In genomic region chr2:1702186-1702565, GRCh38 we compare ENCODE assay signal across 31 cellular contexts. TPM values are rescaled to one million over a fixed set of nuclear protein-coding genes. Genes with fewer than 3 reads are reported as not detected.
DNase-seq lines count a peak whose midpoint lies in the region; ATAC-seq, FAIRE-seq and TF ChIP-seq lines count a peak whose summit lies in the region.
"Had no signal": no experiment of that assay in that cellular context is flagged by ENCODE, and none has a peak within 500 bp of the region (broad histone marks: within the 10 kb centered on the region; RNA-seq: fewer than 3 reads in every experiment).

No MANE protein-coding gene starts in this region.

- no peaks in the 10 kb centered on the region for H3F3A ChIP-seq in PC-3 (ENCODE audit: low read length, unreplicated experiment)

- peak overlapping the region in 3 of 11 experiments; percentile 24 to 34 (median 30); a peak in 2 of 22 replicates for H3K9ac ChIP-seq in BLaER1 treated with 17β-estradiol and CSF1 and Interleukin-3, amounts not matched to agents 10 nM and 100 nM
- no peak overlapping the region for H3K9ac ChIP-seq in PC-3 (ENCODE audit: low read length)

- H3K4me1 Mint-ChIP-seq in activated CD4-positive, alpha-beta T cell treated with anti-CD3 and anti-CD28 coated beads, Interleukin-2, amount 10 ng/mL, durations not matched to agents 24 days and 14 days: no peaks in the 10 kb centered on the region
- H3K4me1 Mint-ChIP-seq: activated CD4-positive, alpha-beta T cell treated with anti-CD3 and anti-CD28 coated beads for 36 hours; activated naive CD8-positive, alpha-beta T cell treated with anti-CD3 and anti-CD28 coated beads, Interleukin-2, amount 10 ng/mL, durations not matched to agents 7 days and 5 days; immature natural killer cell; stimulated activated effector memory CD8-positive, alpha-beta T cell treated with anti-CD3 and anti-CD28 coated beads, Interleukin-12 subunit alpha, Interleukin-12 subunit beta, amount 100 ng/mL, for 72 hours had no signal

- peaks cover 33 to 94% (median 76%) of the 10 kb centered on the region in 10 experiments for H3K4me1 ChIP-seq in BLaER1 treated with 17β-estradiol and CSF1 and Interleukin-3, amounts not matched to agents 10 nM and 100 nM
- peaks cover 28% of the 10 kb centered on the region for H3K4me1 ChIP-seq in PC-3 (ENCODE audit: insufficient read depth, low read length)
- H3K4me1 ChIP-seq: A549, colonic mucosa had no signal

- POLR2A ChIA-PET in PC-3 (lab: Charles Lee; ENCODE audit: unreplicated experiment): no interaction called here

- H3K36me3 Mint-ChIP-seq in activated CD4-positive, alpha-beta T cell treated with anti-CD3 and anti-CD28 coated beads, Interleukin-2, amount 10 ng/mL, durations not matched to agents 24 days and 14 days (ENCODE audit: low read depth): no peaks in the 10 kb centered on the region
- H3K36me3 Mint-ChIP-seq: activated naive CD8-positive, alpha-beta T cell treated with anti-CD3 and anti-CD28 coated beads, Interleukin-2, amount 10 ng/mL, durations not matched to agents 7 days and 5 days; CD8-positive, alpha-beta T cell; immature natural killer cell; stimulated activated effector memory CD8-positive, alpha-beta T cell treated with anti-CD3 and anti-CD28 coated beads, Interleukin-12 subunit alpha, Interleukin-12 subunit beta, amount 100 ng/mL, for 72 hours had no signal

- intact Hi-C loops in PC-3 (cut with micrococcal nuclease) (no loop called here), sciatic nerve (cut with DNase I) (no loop called here), Right ventricle myocardium superior (cut with DNase I) (no loop called here)
- intact Hi-C loops in activated CD4-positive, alpha-beta T cell treated with anti-CD3 and anti-CD28 coated beads, Interleukin-2, amount 10 ng/mL, durations not matched to agents 24 days and 14 days (cut with micrococcal nuclease): no loop called here

- no peaks in the 10 kb centered on the region for H3K9me2 ChIP-seq in PC-3 (replicated peaks; ENCODE audit: low read length)

- no peak overlapping the region for H3K4me3 ChIP-seq in BLaER1 treated with 17β-estradiol and CSF1 and Interleukin-3, amounts not matched to agents 10 nM and 100 nM
- H3K4me3 ChIP-seq in PC-3 (ENCODE audit: low read length): no peak overlapping the region
- H3K4me3 ChIP-seq: A549, ascending aorta, cardiac muscle cell, colonic mucosa, SK-N-MC had no signal

- TSS peak; percentile 58 for BruUV-seq in PC-3 (replicated peaks; lab: Mats Ljungman, UMichigan)

- peaks cover 1 to 12% (median 8%) of the 10 kb centered on the region in 11 experiments; a peak in 14 of 22 replicates for H3K9me3 ChIP-seq in BLaER1 treated with 17β-estradiol and CSF1 and Interleukin-3, amounts not matched to agents 10 nM and 100 nM (replicated peaks in 1 of 11)
- H3K9me3 ChIP-seq in PC-3 (ENCODE audit: low read length): no peaks in the 10 kb centered on the region
- H3K9me3 ChIP-seq: A549, ascending aorta, colonic mucosa had no signal

- FAIRE-seq in frontal cortex (lab: Jason Lieb, UNC): no peak
- FAIRE-seq: A549, TTC549, urothelium cell line had no signal

- H3K27ac Mint-ChIP-seq in activated CD4-positive, alpha-beta T cell treated with anti-CD3 and anti-CD28 coated beads, Interleukin-2, amount 10 ng/mL, durations not matched to agents 24 days and 14 days: no peak overlapping the region
- H3K27ac Mint-ChIP-seq: activated CD4-positive, alpha-beta T cell treated with anti-CD3 and anti-CD28 coated beads for 36 hours; activated naive CD8-positive, alpha-beta T cell treated with anti-CD3 and anti-CD28 coated beads, Interleukin-2, amount 10 ng/mL, durations not matched to agents 7 days and 5 days; CD8-positive, alpha-beta T cell; immature natural killer cell; stimulated activated effector memory CD8-positive, alpha-beta T cell treated with anti-CD3 and anti-CD28 coated beads, Interleukin-12 subunit alpha, Interleukin-12 subunit beta, amount 100 ng/mL, for 72 hours; T-helper 1 cell treated with Interleukin-12 subunit alpha and Interleukin-12 subunit beta and Interleukin-4 antibody, amounts not matched to agents 30 μg/mL and 1 μg/mL, for 36 hours had no signal

- peak overlapping the region; percentile 17 to 83 (median 77); a peak in 19 of 22 replicates for H3K4me2 ChIP-seq in BLaER1 treated with 17β-estradiol and CSF1 and Interleukin-3, amounts not matched to agents 10 nM and 100 nM
- H3K4me2 ChIP-seq in PC-3 (ENCODE audit: low read length): no peak overlapping the region
- H3K4me2 ChIP-seq: A549 had no signal

- TF ChIP-seq CTCF in PC-3 (conservative IDR thresholded peaks at IDR 0.05; ENCODE audit: low read depth, low read length): no peak

- H4K20me1 ChIP-seq in BLaER1 treated with 17β-estradiol and CSF1 and Interleukin-3, amounts not matched to agents 10 nM and 100 nM: peaks cover 59 to 93% (median 88%) of the 10 kb centered on the region in 11 experiments
- peaks cover 13% of the 10 kb centered on the region; the same call in 1 of the 2 replicates for H4K20me1 ChIP-seq in PC-3 (ENCODE audit: low read length)

- peaks cover 80% of the 10 kb centered on the region for H3K79me2 ChIP-seq in PC-3 (ENCODE audit: low read length)

- H2AFZ ChIP-seq in PC-3 (ENCODE audit: low read length): no peak overlapping the region

- ATAC-seq in PC-3 (peak; percentile 19), sciatic nerve (peak; percentile 45), Right ventricle myocardium superior (ENCODE audit: poor library complexity) (no peak)
- ATAC-seq: activated CD4-positive, alpha-beta T cell treated with anti-CD3 and anti-CD28 coated beads for 36 hours; CD8-positive, alpha-beta T cell had no signal

- no peaks in the 10 kb centered on the region; a peak in 1 of 22 replicates for H3K27me3 ChIP-seq in BLaER1 treated with 17β-estradiol and CSF1 and Interleukin-3, amounts not matched to agents 10 nM and 100 nM
- no peaks in the 10 kb centered on the region for H3K27me3 ChIP-seq in PC-3 (ENCODE audit: low read length)
- H3K27me3 ChIP-seq: ascending aorta, cardiac muscle cell, colonic mucosa had no signal

- CTCF ChIA-PET in PC-3 (lab: Charles Lee): no interaction called here

- no peaks in the 10 kb centered on the region for H3K27me3 Mint-ChIP-seq in activated CD4-positive, alpha-beta T cell treated with anti-CD3 and anti-CD28 coated beads, Interleukin-2, amount 10 ng/mL, durations not matched to agents 24 days and 14 days
- H3K27me3 Mint-ChIP-seq: activated CD4-positive, alpha-beta T cell treated with anti-CD3 and anti-CD28 coated beads for 36 hours; activated naive CD8-positive, alpha-beta T cell treated with anti-CD3 and anti-CD28 coated beads, Interleukin-2, amount 10 ng/mL, durations not matched to agents 7 days and 5 days had no signal

- H3K9me3 Mint-ChIP-seq in activated CD4-positive, alpha-beta T cell treated with anti-CD3 and anti-CD28 coated beads, Interleukin-2, amount 10 ng/mL, durations not matched to agents 24 days and 14 days: no peaks in the 10 kb centered on the region
- H3K9me3 Mint-ChIP-seq: activated naive CD8-positive, alpha-beta T cell treated with anti-CD3 and anti-CD28 coated beads, Interleukin-2, amount 10 ng/mL, durations not matched to agents 7 days and 5 days; CD8-positive, alpha-beta T cell; stimulated activated effector memory CD8-positive, alpha-beta T cell treated with anti-CD3 and anti-CD28 coated beads, Interleukin-12 subunit alpha, Interleukin-12 subunit beta, amount 100 ng/mL, for 72 hours; T-helper 1 cell treated with Interleukin-12 subunit alpha and Interleukin-12 subunit beta and Interleukin-4 antibody, amounts not matched to agents 30 μg/mL and 1 μg/mL, for 36 hours had no signal

- no peak for DNase-seq in PC-3
- DNase-seq in islet precursor cell: peak; percentile 54
- DNase-seq in sciatic nerve (ENCODE audit: low spot score): no peak
- no peak for DNase-seq in activated naive CD4-positive, alpha-beta T cell treated with Interleukin-2 at 50 U/mL for 16 hours
- no peak for DNase-seq in activated CD4-positive, alpha-beta T cell treated with anti-CD3 and anti-CD28 coated beads, Interleukin-2, amount 10 ng/mL, durations not matched to agents 24 days and 14 days
- no peak for DNase-seq in Right ventricle myocardium superior
- DNase-seq in frontal cortex (ENCODE audit: low spot score in 2 of 2): no peak
- DNase-seq: activated CD4-positive, alpha-beta T cell treated with anti-CD3 and anti-CD28 coated beads for 36 hours; activated CD8-positive, alpha-beta memory T cell treated with anti-CD3 and anti-CD28 coated beads for 24 hours; activated effector memory CD4-positive, alpha-beta T cell treated with anti-CD3 and anti-CD28 coated beads, Interleukin-2, amount 50 U/mL, for 16 hours; activated naive CD8-positive, alpha-beta T cell treated with anti-CD3 and anti-CD28 coated beads, Interleukin-2, amount 10 ng/mL, durations not matched to agents 7 days and 5 days; activated T-cell treated with anti-CD3 and anti-CD28 coated beads for 4 hours; colonic mucosa; effector CD8-positive, alpha-beta T cell; immature natural killer cell; NCI-H1048; NCI-H2107; RPMI8226; stimulated activated CD4-positive, alpha-beta T cell treated with anti-CD3 and anti-CD28 coated beads, Interleukin-15, amount 100 ng/mL, for 24 hours; stimulated activated CD4-positive, alpha-beta T cell treated with anti-CD3 and anti-CD28 coated beads, Interleukin-4, amount 100 ng/mL, for 4 hours; substantia nigra had no signal

- H3K27ac ChIP-seq in BLaER1 treated with 17β-estradiol and CSF1 and Interleukin-3, amounts not matched to agents 10 nM and 100 nM: 0 out of 22 replicates have a peak overlapping the region, but pooled peaks of 2 of the 11 experiments have one; percentile 4 to 30
- H3K27ac ChIP-seq in PC-3 (ENCODE audit: low read length): peak overlapping the region; percentile 49
- H3K27ac ChIP-seq: A549, ascending aorta, cardiac muscle cell, colonic mucosa, SK-N-MC had no signal

- peaks cover 4 to 31% (median 15%) of the 10 kb centered on the region in 11 experiments; a peak in 20 of 22 replicates for H3K36me3 ChIP-seq in BLaER1 treated with 17β-estradiol and CSF1 and Interleukin-3, amounts not matched to agents 10 nM and 100 nM
- H3K36me3 ChIP-seq in PC-3 (ENCODE audit: low read depth, low read length): no peaks in the 10 kb centered on the region
- H3K36me3 ChIP-seq: ascending aorta, cardiac muscle cell, colonic mucosa had no signal

- no peak overlapping the region for H3K4me3 Mint-ChIP-seq in activated CD4-positive, alpha-beta T cell treated with anti-CD3 and anti-CD28 coated beads, Interleukin-2, amount 10 ng/mL, durations not matched to agents 24 days and 14 days
- H3K4me3 Mint-ChIP-seq: activated CD4-positive, alpha-beta T cell treated with anti-CD3 and anti-CD28 coated beads for 36 hours; activated naive CD8-positive, alpha-beta T cell treated with anti-CD3 and anti-CD28 coated beads, Interleukin-2, amount 10 ng/mL, durations not matched to agents 7 days and 5 days; CD8-positive, alpha-beta T cell; immature natural killer cell; stimulated activated effector memory CD8-positive, alpha-beta T cell treated with anti-CD3 and anti-CD28 coated beads, Interleukin-12 subunit alpha, Interleukin-12 subunit beta, amount 100 ng/mL, for 72 hours; T-helper 1 cell treated with Interleukin-12 subunit alpha and Interleukin-12 subunit beta and Interleukin-4 antibody, amounts not matched to agents 30 μg/mL and 1 μg/mL, for 36 hours had no signal

RNA-seq across cellular contexts. Expression of gene PXDN, which starts 42.1 kb away (rescaled TPM):
- total RNA-seq in PC-3 (2014; rRNA removed): 125 and 155 TPM in 2 replicates
- 38.1 TPM for total RNA-seq in sciatic nerve
- 1.1 and 1.3 TPM in 2 replicates for total RNA-seq in activated CD4-positive, alpha-beta T cell treated with anti-CD3 and anti-CD28 coated beads, Interleukin-2, amount 10 ng/mL, durations not matched to agents 24 days and 14 days
- total RNA-seq in Right ventricle myocardium superior: 15.6 TPM
- total RNA-seq in frontal cortex: 21.6 TPM
